26 cellular contexts compared by ENCODE assay signal in the genomic region with DNA sequence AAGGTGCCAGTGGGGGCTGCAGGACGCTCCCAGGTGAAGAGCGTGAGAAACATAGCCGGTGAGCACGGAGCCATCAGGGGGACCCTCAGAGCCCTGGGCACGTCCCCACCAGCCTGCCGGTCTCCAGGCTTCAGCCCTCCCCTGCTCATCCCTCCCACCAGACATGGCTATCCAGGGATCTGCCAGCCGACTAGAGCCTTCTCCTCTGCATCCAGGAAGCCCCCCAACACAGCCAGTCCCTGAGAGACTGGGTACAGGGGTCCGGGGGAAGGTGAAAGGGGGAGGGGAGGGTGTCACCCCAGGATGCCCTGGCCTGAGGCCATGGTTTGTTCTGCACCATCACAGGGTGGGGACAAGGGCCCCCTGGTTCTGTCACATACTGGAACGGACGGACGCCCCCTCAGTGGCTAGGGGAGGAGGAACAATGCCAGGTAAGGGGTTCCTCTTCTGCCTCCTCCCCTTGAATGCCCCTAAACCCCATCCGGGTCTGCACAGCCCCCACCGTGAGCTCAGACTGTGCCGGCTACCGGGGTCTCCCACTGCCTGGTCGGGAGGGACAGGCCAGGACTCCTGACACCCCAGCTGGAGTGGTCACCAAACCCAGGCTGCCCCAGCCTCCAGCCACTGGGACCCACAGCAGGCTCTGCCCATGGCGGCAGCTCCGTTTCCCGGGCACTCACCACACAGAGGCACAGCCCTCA. TPM values are rescaled to one million over a fixed set of nuclear protein-coding genes. Genes with fewer than 3 reads are reported as not detected.
A peak's percentile ranks its signal among the peaks of the same experiment; 100 is the strongest.
DNase-seq lines count a peak whose midpoint lies in the region; ATAC-seq and TF ChIP-seq lines count a peak whose summit lies in the region.
"Had no signal": no experiment of that assay in that cellular context is flagged by ENCODE, and none has a peak within 500 bp of the region (broad histone marks: within the 10 kb centered on the region; RNA-seq: fewer than 3 reads in every experiment).

No MANE protein-coding gene starts in this region.

- no peaks in the 10 kb centered on the region for H3K36me3 Mint-ChIP-seq in WTC11

- ATAC-seq in WTC11, result no peak
- ATAC-seq: activated CD8-positive, alpha-beta T cell treated with anti-CD3 and anti-CD28 coated beads, Interleukin-2, amount 10 ng/mL, durations not matched to agents 7 days and 5 days; CD8-positive, alpha-beta T cell; gastroesophageal sphincter had no signal

- H2BK120ac ChIP-seq in mesenchymal stem cell (ENCODE audit: low read depth, low read length), result no peak overlapping the region

- no peaks in the 10 kb centered on the region for H3K9me3 Mint-ChIP-seq in WTC11
- H3K9me3 Mint-ChIP-seq: CD8-positive, alpha-beta T cell had no signal

- H3K4me2 ChIP-seq in mesenchymal stem cell (ENCODE audit: low read length, poor library complexity, severe bottlenecking), result no peak overlapping the region

- H3K18ac ChIP-seq in mesenchymal stem cell (ENCODE audit: low read depth in 1 of 2, low read length in 2 of 2), result peak overlapping the region; percentile 58 to 70

- no peaks in the 10 kb centered on the region for H3K27me3 Mint-ChIP-seq in WTC11 (ENCODE audit: low read depth)

- H2BK12ac ChIP-seq in mesenchymal stem cell (ENCODE audit: low read length in 2 of 2), result peak overlapping the region; percentile 43

- peaks cover 60% of the 10 kb centered on the region for H3K79me1 ChIP-seq in mesenchymal stem cell (replicated peaks; ENCODE audit: low read length, poor library complexity, severe bottlenecking)

- H3K36me3 ChIP-seq in A673 (ENCODE audit: insufficient read depth, low read length, poor library complexity, severe bottlenecking), result no peaks in the 10 kb centered on the region
- peaks cover 4 to 55% of the 10 kb centered on the region in 2 experiments for H3K36me3 ChIP-seq in mesenchymal stem cell (ENCODE audit: control insufficient read depth in 1 of 2, insufficient read depth in 2 of 2, low read depth in 1 of 2, low read length in 2 of 2)
- H3K36me3 ChIP-seq in testis (ENCODE audit: low read depth, missing control alignments), result no peaks in the 10 kb centered on the region
- peaks cover 0 to 10% (median 0%) of the 10 kb centered on the region in 3 donors for H3K36me3 ChIP-seq in tibial nerve
- H3K36me3 ChIP-seq: gastroesophageal sphincter had no signal

- H3K14ac ChIP-seq in mesenchymal stem cell (ENCODE audit: low read length in 2 of 2), result peak overlapping the region in 1 of 2 experiments; percentile 79

- no peak overlapping the region for H3K4me3 Mint-ChIP-seq in WTC11
- H3K4me3 Mint-ChIP-seq: activated CD8-positive, alpha-beta T cell treated with anti-CD3 and anti-CD28 coated beads, Interleukin-2, amount 10 ng/mL, durations not matched to agents 7 days and 5 days; CD8-positive, alpha-beta T cell had no signal

- H4K91ac ChIP-seq in mesenchymal stem cell (ENCODE audit: low read length), result peak overlapping the region; percentile 76

- H3K4ac ChIP-seq in mesenchymal stem cell (ENCODE audit: low read depth in 1 of 2, low read length in 2 of 2), result no peak overlapping the region

- no peak overlapping the region for H2BK5ac ChIP-seq in mesenchymal stem cell (ENCODE audit: low read depth, low read length, poor library complexity, severe bottlenecking)

- H3K27ac ChIP-seq in A673 (ENCODE audit: low read depth, low read length, poor library complexity, severe bottlenecking) (peak overlapping the region; percentile 59), mesenchymal stem cell (ENCODE audit: low read length, poor library complexity, severe bottlenecking) (no peak overlapping the region), testis (no peak overlapping the region), tibial nerve (no peak overlapping the region)
- H3K27ac ChIP-seq: gastroesophageal sphincter, GM23248 had no signal

- H3K4me3 ChIP-seq in A673 (ENCODE audit: low read depth, low read length, poor library complexity, severe bottlenecking) (no peak overlapping the region), mesenchymal stem cell (ENCODE audit: insufficient read depth in 1 of 2, low read depth in 1 of 2, low read length in 2 of 2) (no peak overlapping the region), testis (no peak overlapping the region), tibial nerve (no peak overlapping the region)
- H3K4me3 ChIP-seq: gastroesophageal sphincter, GM23248, lung, skin epidermis had no signal

- H3K23ac ChIP-seq in mesenchymal stem cell (ENCODE audit: low read length in 2 of 2), result no peak overlapping the region

- no peak overlapping the region for H2AFZ ChIP-seq in mesenchymal stem cell (ENCODE audit: low read depth, low read length)
- H2AFZ ChIP-seq: GM23248 had no signal

- CTCF ChIA-PET in A673 (lab: Charles Lee), result no interaction called here
- CTCF ChIA-PET in WTC11 (lab: Charles Lee), result interaction anchor here (0.8 to 1.3 kb wide), 3 partner anchors 9 to 62 kb away, joined by 3 read pairs; no protein-coding TSS in a partner anchor

- peaks cover 16% of the 10 kb centered on the region for H3K4me1 Mint-ChIP-seq in WTC11

- TF ChIP-seq POLR2A in testis (IDR thresholded peaks at IDR 0.05), result no peak
- no peak for TF ChIP-seq POLR2A in tibial nerve (IDR thresholded peaks at IDR 0.05)

- WGBS in mesenchymal stem cell, result over 99% methylated on average over 13 of the region's 19 CpGs
- 89 to 96% methylated on average over 11 to 19 of the region's 19 CpGs for WGBS in testis, 2 donors
- 71 to 84% methylated on average over 10 to 19 of the region's 19 CpGs for WGBS in tibial nerve, 2 donors

- BruUV-seq in A673 (replicated peaks; lab: Mats Ljungman, UMichigan), result no TSS peak

- DNase-seq in A673 (ENCODE audit: low spot score) (no peak), D341Med (ENCODE audit: low spot score) (peak; percentile 30), WTC11 (ENCODE audit: low spot score) (peak; percentile 4), mesenchymal stem cell (no peak), testis (no peak), HuH-7 (ENCODE audit: low spot score) (no peak), tibial nerve (ENCODE audit: low spot score in 2 of 2) (no peak)
- DNase-seq: activated CD4-positive, CD25-positive, alpha-beta regulatory T cell; activated CD8-positive, alpha-beta T cell treated with anti-CD3 and anti-CD28 coated beads, Interleukin-2, amount 10 ng/mL, durations not matched to agents 7 days and 5 days; activated naive CD4-positive, alpha-beta T cell; activated T-cell treated with anti-CD3 and anti-CD28 coated beads for 4 hours; cortex of kidney; DMS153; hypothalamus; MM.1S; NCI-H1417 treated with DMSO at 0.1 percent for 48 hours; NCI-H2107; NCI-H446; stimulated activated CD4-positive, alpha-beta T cell treated with anti-CD3 and anti-CD28 coated beads, Interleukin-1b, Interleukin-23, amount 100 ng/mL, for 48 hours; SW 1271; T1000 had no signal

- TF ChIP-seq CTCF in A673 (conservative IDR thresholded peaks at IDR 0.05; ENCODE audit: low read depth, low read length) (no peak), WTC11 (IDR thresholded peaks at IDR 0.05) (no peak), testis (IDR thresholded peaks at IDR 0.05) (no peak), tibial nerve (IDR thresholded peaks at IDR 0.05) (no peak)

- intact Hi-C loops in A673 (cut with micrococcal nuclease; ENCODE audit: unreplicated experiment), result no loop called here
- intact Hi-C loops in testis (cut with DNase I; ENCODE audit: low total_unique reads), result no loop called here

- H3K9me3 ChIP-seq in A673 (ENCODE audit: low read depth, low read length, poor library complexity, severe bottlenecking), result no peaks in the 10 kb centered on the region
- no peaks in the 10 kb centered on the region for H3K9me3 ChIP-seq in mesenchymal stem cell (ENCODE audit: control insufficient read depth, low read length)
- no peaks in the 10 kb centered on the region for H3K9me3 ChIP-seq in testis
- no peaks in the 10 kb centered on the region for H3K9me3 ChIP-seq in tibial nerve
- H3K9me3 ChIP-seq: gastroesophageal sphincter had no signal

- no peak overlapping the region for H3K9ac ChIP-seq in mesenchymal stem cell (ENCODE audit: low read length)
- H3K9ac ChIP-seq: GM23248 had no signal

- no peak overlapping the region for H3K27ac Mint-ChIP-seq in WTC11
- H3K27ac Mint-ChIP-seq: activated CD8-positive, alpha-beta T cell treated with anti-CD3 and anti-CD28 coated beads, Interleukin-2, amount 10 ng/mL, durations not matched to agents 7 days and 5 days; CD8-positive, alpha-beta T cell had no signal

- POLR2A ChIA-PET in A673 (lab: Charles Lee; ENCODE audit: low non-redundant PET) (no interaction called here), WTC11 (lab: Charles Lee) (no interaction called here)

- TF ChIP-seq EP300 in tibial nerve (IDR thresholded peaks at IDR 0.05), result no peak

- no peak overlapping the region for H2BK15ac ChIP-seq in mesenchymal stem cell (ENCODE audit: low read depth, poor library complexity, severe bottlenecking)

- H3K27me3 ChIP-seq in A673 (replicated peaks; ENCODE audit: insufficient read depth, low read depth, low read length, poor library complexity) (no peaks in the 10 kb centered on the region), mesenchymal stem cell (ENCODE audit: control insufficient read depth in 1 of 2, insufficient read depth in 1 of 2, low read length in 2 of 2) (no peaks in the 10 kb centered on the region), testis (no peaks in the 10 kb centered on the region), tibial nerve (no peaks in the 10 kb centered on the region)
- H3K27me3 ChIP-seq: gastroesophageal sphincter had no signal

- H2AK5ac ChIP-seq in mesenchymal stem cell (ENCODE audit: low read length, severe bottlenecking), result no peak overlapping the region

- H4K8ac ChIP-seq in mesenchymal stem cell (ENCODE audit: low read length), result peak overlapping the region; percentile 69

- H3K4me1 ChIP-seq in A673 (ENCODE audit: insufficient read depth, low read length, poor library complexity, severe bottlenecking) (peaks cover 55% of the 10 kb centered on the region), mesenchymal stem cell (ENCODE audit: control insufficient read depth, insufficient read depth, low read depth, low read length) (peaks cover 22% of the 10 kb centered on the region), testis (no peaks in the 10 kb centered on the region), tibial nerve (peaks cover 0 to 63% (median 13%) of the 10 kb centered on the region in 4 donors)

TF ChIP-seq in WTC11, 78 proteins besides CTCF, POLR2A, EP300 and RAD21 (continues in another document):
- TF ChIP-seq GRHL2 (CRISPR knock-in tag; IDR thresholded peaks at IDR 0.05; ENCODE audit: insufficient replicate concordance, severe bottlenecking), result no peak
- no peak for TF ChIP-seq NFATC4 (CRISPR knock-in tag; IDR thresholded peaks at IDR 0.05)
- TF ChIP-seq TEAD4 (CRISPR knock-in tag; IDR thresholded peaks at IDR 0.05), result no peak

RNA-seq across cellular contexts. Expression of a gene that starts 34.3 kb away (rescaled TPM):
- total RNA-seq in A673 (2021) (19.5 and 22.7 TPM in 2 replicates), WTC11 (2021) (14.1 to 17.1 TPM (median 14.5 TPM) in 3 replicates), testis (10 to 100 TPM; 49.5 to 49.7 TPM), tibial nerve (10 to 100 TPM; 45.6 to 55.7 (median 49.8) TPM)
- 25.9 TPM for polyA plus RNA-seq in mesenchymal stem cell (2013, experiment 1 of 2)
- 26.0 TPM for polyA plus RNA-seq in mesenchymal stem cell (2013, experiment 2 of 2)
- 29.3 TPM for polyA plus RNA-seq in testis (ENCODE audit: insufficient read depth, low read depth, low replicate concordance)

RNA-seq across cellular contexts. Expression of a gene that starts 57.9 kb away (rescaled TPM):
- total RNA-seq in A673 (2021) (44.7 and 48.4 TPM in 2 replicates), WTC11 (2021) (39.4 to 41.0 TPM (median 39.5 TPM) in 3 replicates), testis (10 to 100 TPM; 57.8 to 73.0 TPM), tibial nerve (10 to 100 TPM; 24.3 to 47.7 (median 26.6) TPM)
- polyA plus RNA-seq in mesenchymal stem cell (2013, experiment 1 of 2), result 18.1 TPM
- 17.5 TPM for polyA plus RNA-seq in mesenchymal stem cell (2013, experiment 2 of 2)
- polyA plus RNA-seq in testis (ENCODE audit: insufficient read depth, low read depth, low replicate concordance), result 29.4 TPM

Comparison
In these comparisons a context has a peak if more than half of its experiments do, and no peak if none do; other contexts are left out.
1. DNase-seq: peak in D341Med (single experiment) and WTC11 (single experiment); none in A673 (single experiment), mesenchymal stem cell (single experiment), testis (single experiment), HuH-7 (single experiment) and tibial nerve (0 of 2).